1 cellular context compared by ENCODE assay signal in the genomic region with DNA sequence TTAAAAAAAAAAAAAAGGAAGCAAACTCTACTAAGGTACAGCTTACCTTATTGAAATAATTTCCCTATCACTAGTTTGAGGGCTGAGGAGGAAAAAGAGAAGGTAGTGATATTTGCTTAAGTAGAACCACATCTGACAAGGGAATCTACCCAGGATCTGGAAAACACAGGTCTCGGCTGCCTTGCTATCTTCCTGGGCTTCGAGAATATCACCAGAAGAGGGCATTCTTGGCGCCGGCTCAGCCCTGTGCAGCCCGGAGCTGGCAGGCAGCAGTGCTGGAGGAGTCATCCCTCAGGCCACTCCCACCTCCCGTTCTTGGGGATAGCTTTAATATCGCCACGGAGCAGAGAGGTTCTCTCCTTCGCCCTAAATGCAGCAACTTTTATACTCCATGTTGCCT.
TF ChIP-seq lines count a peak whose summit lies in the region.

No MANE protein-coding gene starts in this region.

TF ChIP-seq in SK-N-SH, 30 proteins besides CTCF, POLR2A, EP300 and RAD21 (continued from another document):
- TF ChIP-seq REST (IDR thresholded peaks at IDR 0.05; ENCODE audit: low read depth, low read length) (no peak), YY1 (IDR thresholded peaks at IDR 0.05; ENCODE audit: low read depth) (no peak), NFIC (IDR thresholded peaks at IDR 0.05; ENCODE audit: borderline replicate concordance) (no peak), FOXJ3 (CRISPR knock-in tag; IDR thresholded peaks at IDR 0.05) (no peak), CHD2 (IDR thresholded peaks at IDR 0.05; ENCODE audit: low read length, partially characterized antibody) (no peak), TCF12 (IDR thresholded peaks at IDR 0.05) (no peak), RFX5 (IDR thresholded peaks at IDR 0.05; ENCODE audit: low read length) (no peak), TAF1 (IDR thresholded peaks at IDR 0.05; ENCODE audit: borderline replicate concordance, low read depth, low read length) (no peak), NRF1 (IDR thresholded peaks at IDR 0.05; ENCODE audit: low read depth, low read length) (no peak)
- TF ChIP-seq, protein P1, sequence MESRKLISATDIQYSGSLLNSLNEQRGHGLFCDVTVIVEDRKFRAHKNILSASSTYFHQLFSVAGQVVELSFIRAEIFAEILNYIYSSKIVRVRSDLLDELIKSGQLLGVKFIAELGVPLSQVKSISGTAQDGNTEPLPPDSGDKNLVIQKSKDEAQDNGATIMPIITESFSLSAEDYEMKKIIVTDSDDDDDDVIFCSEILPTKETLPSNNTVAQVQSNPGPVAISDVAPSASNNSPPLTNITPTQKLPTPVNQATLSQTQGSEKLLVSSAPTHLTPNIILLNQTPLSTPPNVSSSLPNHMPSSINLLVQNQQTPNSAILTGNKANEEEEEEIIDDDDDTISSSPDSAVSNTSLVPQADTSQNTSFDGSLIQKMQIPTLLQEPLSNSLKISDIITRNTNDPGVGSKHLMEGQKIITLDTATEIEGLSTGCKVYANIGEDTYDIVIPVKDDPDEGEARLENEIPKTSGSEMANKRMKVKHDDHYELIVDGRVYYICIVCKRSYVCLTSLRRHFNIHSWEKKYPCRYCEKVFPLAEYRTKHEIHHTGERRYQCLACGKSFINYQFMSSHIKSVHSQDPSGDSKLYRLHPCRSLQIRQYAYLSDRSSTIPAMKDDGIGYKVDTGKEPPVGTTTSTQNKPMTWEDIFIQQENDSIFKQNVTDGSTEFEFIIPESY (IDR thresholded peaks at IDR 0.05; ENCODE audit: borderline replicate concordance, low read depth), result no peak
- TF ChIP-seq, protein P2, sequence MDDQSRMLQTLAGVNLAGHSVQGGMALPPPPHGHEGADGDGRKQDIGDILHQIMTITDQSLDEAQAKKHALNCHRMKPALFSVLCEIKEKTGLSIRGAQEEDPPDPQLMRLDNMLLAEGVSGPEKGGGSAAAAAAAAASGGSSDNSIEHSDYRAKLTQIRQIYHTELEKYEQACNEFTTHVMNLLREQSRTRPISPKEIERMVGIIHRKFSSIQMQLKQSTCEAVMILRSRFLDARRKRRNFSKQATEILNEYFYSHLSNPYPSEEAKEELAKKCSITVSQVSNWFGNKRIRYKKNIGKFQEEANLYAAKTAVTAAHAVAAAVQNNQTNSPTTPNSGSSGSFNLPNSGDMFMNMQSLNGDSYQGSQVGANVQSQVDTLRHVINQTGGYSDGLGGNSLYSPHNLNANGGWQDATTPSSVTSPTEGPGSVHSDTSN (IDR thresholded peaks at IDR 0.05), result no peak
